Comparison of ENCODE assay signal across 2 cellular contexts in genomic region chr1:171119648-171120047, GRCh38.
A peak's percentile ranks its signal among the peaks of the same experiment; 100 is the strongest.
TF ChIP-seq lines count a peak whose summit lies in the region.

No MANE protein-coding gene starts in this region.

TF ChIP-seq in liver, 16 proteins besides CTCF, POLR2A, EP300 and RAD21 (continued from another document):
- TF ChIP-seq, protein P1, sequence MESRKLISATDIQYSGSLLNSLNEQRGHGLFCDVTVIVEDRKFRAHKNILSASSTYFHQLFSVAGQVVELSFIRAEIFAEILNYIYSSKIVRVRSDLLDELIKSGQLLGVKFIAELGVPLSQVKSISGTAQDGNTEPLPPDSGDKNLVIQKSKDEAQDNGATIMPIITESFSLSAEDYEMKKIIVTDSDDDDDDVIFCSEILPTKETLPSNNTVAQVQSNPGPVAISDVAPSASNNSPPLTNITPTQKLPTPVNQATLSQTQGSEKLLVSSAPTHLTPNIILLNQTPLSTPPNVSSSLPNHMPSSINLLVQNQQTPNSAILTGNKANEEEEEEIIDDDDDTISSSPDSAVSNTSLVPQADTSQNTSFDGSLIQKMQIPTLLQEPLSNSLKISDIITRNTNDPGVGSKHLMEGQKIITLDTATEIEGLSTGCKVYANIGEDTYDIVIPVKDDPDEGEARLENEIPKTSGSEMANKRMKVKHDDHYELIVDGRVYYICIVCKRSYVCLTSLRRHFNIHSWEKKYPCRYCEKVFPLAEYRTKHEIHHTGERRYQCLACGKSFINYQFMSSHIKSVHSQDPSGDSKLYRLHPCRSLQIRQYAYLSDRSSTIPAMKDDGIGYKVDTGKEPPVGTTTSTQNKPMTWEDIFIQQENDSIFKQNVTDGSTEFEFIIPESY (IDR thresholded peaks at IDR 0.05), result no peak
- TF ChIP-seq FOXA2 (IDR thresholded peaks at IDR 0.05) (peak; percentile 40), JUND (IDR thresholded peaks at IDR 0.05) (peak in 1 of 2 donors; percentile 45), EGR1 (IDR thresholded peaks at IDR 0.05; ENCODE audit: low read depth in 2 of 2) (no peak), GABPA (IDR thresholded peaks at IDR 0.05 in 1 of 2, conservative IDR thresholded peaks at IDR 0.05 in 1 of 2) (no peak), SP1 (IDR thresholded peaks at IDR 0.05) (peak; percentile 6), REST (IDR thresholded peaks at IDR 0.05) (peak; percentile 35), FOXA1 (IDR thresholded peaks at IDR 0.05) (peak; percentile 15), YY1 (IDR thresholded peaks at IDR 0.05) (peak; percentile 69), HNF4A (conservative IDR thresholded peaks at IDR 0.05) (peak; percentile 25 to 69), HNF4G (IDR thresholded peaks at IDR 0.05) (no peak)

TF ChIP-seq in HepG2, 621 proteins besides CTCF, POLR2A, EP300 and RAD21 (continued from another document):
- TF ChIP-seq, protein P2, sequence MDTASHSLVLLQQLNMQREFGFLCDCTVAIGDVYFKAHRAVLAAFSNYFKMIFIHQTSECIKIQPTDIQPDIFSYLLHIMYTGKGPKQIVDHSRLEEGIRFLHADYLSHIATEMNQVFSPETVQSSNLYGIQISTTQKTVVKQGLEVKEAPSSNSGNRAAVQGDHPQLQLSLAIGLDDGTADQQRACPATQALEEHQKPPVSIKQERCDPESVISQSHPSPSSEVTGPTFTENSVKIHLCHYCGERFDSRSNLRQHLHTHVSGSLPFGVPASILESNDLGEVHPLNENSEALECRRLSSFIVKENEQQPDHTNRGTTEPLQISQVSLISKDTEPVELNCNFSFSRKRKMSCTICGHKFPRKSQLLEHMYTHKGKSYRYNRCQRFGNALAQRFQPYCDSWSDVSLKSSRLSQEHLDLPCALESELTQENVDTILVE (CRISPR knock-in tag; IDR thresholded peaks at IDR 0.05), result no peak
- no peak for TF ChIP-seq ZNF350 (CRISPR knock-in tag; IDR thresholded peaks at IDR 0.05; ENCODE audit: borderline replicate concordance, low read depth)
- TF ChIP-seq STAT5B (CRISPR knock-in tag; IDR thresholded peaks at IDR 0.05), result no peak
- TF ChIP-seq, protein P3, sequence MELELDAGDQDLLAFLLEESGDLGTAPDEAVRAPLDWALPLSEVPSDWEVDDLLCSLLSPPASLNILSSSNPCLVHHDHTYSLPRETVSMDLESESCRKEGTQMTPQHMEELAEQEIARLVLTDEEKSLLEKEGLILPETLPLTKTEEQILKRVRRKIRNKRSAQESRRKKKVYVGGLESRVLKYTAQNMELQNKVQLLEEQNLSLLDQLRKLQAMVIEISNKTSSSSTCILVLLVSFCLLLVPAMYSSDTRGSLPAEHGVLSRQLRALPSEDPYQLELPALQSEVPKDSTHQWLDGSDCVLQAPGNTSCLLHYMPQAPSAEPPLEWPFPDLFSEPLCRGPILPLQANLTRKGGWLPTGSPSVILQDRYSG (CRISPR knock-in tag; IDR thresholded peaks at IDR 0.05), result no peak
- TF ChIP-seq, protein P4, sequence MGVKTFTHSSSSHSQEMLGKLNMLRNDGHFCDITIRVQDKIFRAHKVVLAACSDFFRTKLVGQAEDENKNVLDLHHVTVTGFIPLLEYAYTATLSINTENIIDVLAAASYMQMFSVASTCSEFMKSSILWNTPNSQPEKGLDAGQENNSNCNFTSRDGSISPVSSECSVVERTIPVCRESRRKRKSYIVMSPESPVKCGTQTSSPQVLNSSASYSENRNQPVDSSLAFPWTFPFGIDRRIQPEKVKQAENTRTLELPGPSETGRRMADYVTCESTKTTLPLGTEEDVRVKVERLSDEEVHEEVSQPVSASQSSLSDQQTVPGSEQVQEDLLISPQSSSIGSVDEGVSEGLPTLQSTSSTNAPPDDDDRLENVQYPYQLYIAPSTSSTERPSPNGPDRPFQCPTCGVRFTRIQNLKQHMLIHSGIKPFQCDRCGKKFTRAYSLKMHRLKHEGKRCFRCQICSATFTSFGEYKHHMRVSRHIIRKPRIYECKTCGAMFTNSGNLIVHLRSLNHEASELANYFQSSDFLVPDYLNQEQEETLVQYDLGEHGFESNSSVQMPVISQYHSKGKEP (CRISPR knock-in tag; IDR thresholded peaks at IDR 0.05), result no peak
- TF ChIP-seq ZNF160 (CRISPR knock-in tag; IDR thresholded peaks at IDR 0.05), result no peak
